ENCODE assay signal across 8 cellular contexts in the genomic region with DNA sequence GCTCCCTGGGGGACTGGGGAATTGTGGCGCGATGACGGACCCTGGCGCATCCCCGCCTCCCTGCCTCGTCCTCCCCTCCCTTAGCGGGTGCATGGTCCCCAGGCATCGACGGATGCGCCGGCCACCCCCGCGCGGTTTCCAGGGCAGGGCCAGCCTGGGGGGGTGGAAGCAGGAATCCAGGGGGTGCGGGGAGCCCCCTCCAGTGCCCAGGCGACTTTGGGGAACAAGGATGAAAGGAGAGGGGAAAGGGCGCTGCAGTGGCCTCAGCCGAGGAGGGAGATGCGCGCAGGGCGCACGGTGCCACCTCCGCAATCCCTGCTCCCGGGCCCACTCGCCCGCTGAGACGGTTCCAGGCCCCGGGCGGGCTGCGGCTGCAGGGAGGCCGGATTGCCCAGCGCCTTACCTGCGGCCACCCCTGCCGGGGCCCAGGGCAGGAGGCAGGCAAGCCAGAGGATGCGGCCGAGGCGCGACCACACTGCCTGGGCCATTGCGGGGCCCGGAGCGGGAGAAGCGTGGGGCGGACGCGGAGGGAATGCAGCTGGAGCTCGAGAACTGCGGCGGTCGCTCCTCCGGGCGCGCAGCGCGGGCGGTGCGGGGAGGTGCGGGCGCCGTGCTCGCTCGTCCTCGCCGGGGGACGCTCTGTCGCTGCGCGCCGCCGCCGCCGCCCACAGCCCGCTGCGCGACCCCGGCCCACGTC. TPM values are rescaled to one million over a fixed set of nuclear protein-coding genes. Genes with fewer than 3 reads are reported as not detected.
A peak's percentile ranks its signal among the peaks of the same experiment; 100 is the strongest.
DNase-seq lines count a peak whose midpoint lies in the region; ATAC-seq lines count a peak whose summit lies in the region.

A gene with protein sequence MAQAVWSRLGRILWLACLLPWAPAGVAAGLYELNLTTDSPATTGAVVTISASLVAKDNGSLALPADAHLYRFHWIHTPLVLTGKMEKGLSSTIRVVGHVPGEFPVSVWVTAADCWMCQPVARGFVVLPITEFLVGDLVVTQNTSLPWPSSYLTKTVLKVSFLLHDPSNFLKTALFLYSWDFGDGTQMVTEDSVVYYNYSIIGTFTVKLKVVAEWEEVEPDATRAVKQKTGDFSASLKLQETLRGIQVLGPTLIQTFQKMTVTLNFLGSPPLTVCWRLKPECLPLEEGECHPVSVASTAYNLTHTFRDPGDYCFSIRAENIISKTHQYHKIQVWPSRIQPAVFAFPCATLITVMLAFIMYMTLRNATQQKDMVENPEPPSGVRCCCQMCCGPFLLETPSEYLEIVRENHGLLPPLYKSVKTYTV (minus strand): TSS at position 641 of the 697 bp plus-strand sequence. CDS start 153 bp downstream, at position 488.

- no peaks in the 10 kb centered on the region for H3K36me3 Mint-ChIP-seq in activated CD4-positive, alpha-beta T cell treated with anti-CD3 and anti-CD28 coated beads, Interleukin-2, amount 10 ng/mL, durations not matched to agents 7 days and 5 days (ENCODE audit: low read depth)
- H3K36me3 Mint-ChIP-seq in activated T-helper 1 cell treated with anti-CD3 and anti-CD28 coated beads, Interleukin-12 subunit alpha, Interleukin-12 subunit beta, Interleukin-2, Interleukin-4 antibody, amounts not matched to agents 30 ng/mL and 10 ng/mL and 1 ng/mL, durations not matched to agents 14 hours and 24 hours and 36 hours (ENCODE audit: low read depth), result no peaks in the 10 kb centered on the region

- no peak within 1 kb of the TSS for H3K27ac Mint-ChIP-seq in activated CD4-positive, alpha-beta T cell treated with anti-CD3 and anti-CD28 coated beads, Interleukin-2, amount 10 ng/mL, durations not matched to agents 7 days and 5 days
- no peak within 1 kb of the TSS for H3K27ac Mint-ChIP-seq in activated T-helper 1 cell treated with anti-CD3 and anti-CD28 coated beads, Interleukin-12 subunit alpha, Interleukin-12 subunit beta, Interleukin-2, Interleukin-4 antibody, amounts not matched to agents 30 ng/mL and 10 ng/mL and 1 ng/mL, durations not matched to agents 14 hours and 24 hours and 36 hours
- no peak within 1 kb of the TSS for H3K27ac Mint-ChIP-seq in stimulated activated naive CD8-positive, alpha-beta T cell treated with anti-CD3 and anti-CD28 coated beads, Interleukin-15, amount 100 ng/mL, for 72 hours

- intact Hi-C loops in activated T-helper 1 cell treated with anti-CD3 and anti-CD28 coated beads, Interleukin-12 subunit alpha, Interleukin-12 subunit beta, Interleukin-2, Interleukin-4 antibody, amounts not matched to agents 30 ng/mL and 10 ng/mL and 1 ng/mL, durations not matched to agents 14 hours and 24 hours and 36 hours (cut with micrococcal nuclease), result loop anchor here (1.0 to 10.0 kb wide), 3 partner anchors 9 to 995 kb away; a partner anchor contains a TSS

- peak; percentile 41 for ATAC-seq in stimulated activated naive CD8-positive, alpha-beta T cell treated with anti-CD3 and anti-CD28 coated beads, Interleukin-15, amount 100 ng/mL, for 72 hours
- no peak for ATAC-seq in HG02610 (IDR thresholded peaks at IDR 0.05; ENCODE audit: unreplicated experiment)

- H3K27me3 Mint-ChIP-seq in activated CD4-positive, alpha-beta T cell treated with anti-CD3 and anti-CD28 coated beads, Interleukin-2, amount 10 ng/mL, durations not matched to agents 7 days and 5 days, result peaks cover 25% of the 10 kb centered on the region
- H3K27me3 Mint-ChIP-seq in activated T-helper 1 cell treated with anti-CD3 and anti-CD28 coated beads, Interleukin-12 subunit alpha, Interleukin-12 subunit beta, Interleukin-2, Interleukin-4 antibody, amounts not matched to agents 30 ng/mL and 10 ng/mL and 1 ng/mL, durations not matched to agents 14 hours and 24 hours and 36 hours (ENCODE audit: insufficient read depth), result peaks cover 34% of the 10 kb centered on the region
- H3K27me3 Mint-ChIP-seq in stimulated activated naive CD8-positive, alpha-beta T cell treated with anti-CD3 and anti-CD28 coated beads, Interleukin-15, amount 100 ng/mL, for 72 hours, result peaks cover 52% of the 10 kb centered on the region

- H3K9me3 Mint-ChIP-seq in activated CD4-positive, alpha-beta T cell treated with anti-CD3 and anti-CD28 coated beads, Interleukin-2, amount 10 ng/mL, durations not matched to agents 7 days and 5 days, result no peaks in the 10 kb centered on the region
- H3K9me3 Mint-ChIP-seq in activated T-helper 1 cell treated with anti-CD3 and anti-CD28 coated beads, Interleukin-12 subunit alpha, Interleukin-12 subunit beta, Interleukin-2, Interleukin-4 antibody, amounts not matched to agents 30 ng/mL and 10 ng/mL and 1 ng/mL, durations not matched to agents 14 hours and 24 hours and 36 hours, result no peaks in the 10 kb centered on the region
- H3K9me3 Mint-ChIP-seq in stimulated activated naive CD8-positive, alpha-beta T cell treated with anti-CD3 and anti-CD28 coated beads, Interleukin-15, amount 100 ng/mL, for 72 hours, result no peaks in the 10 kb centered on the region

- no peak for DNase-seq in activated CD4-positive, alpha-beta T cell treated with anti-CD3 and anti-CD28 coated beads, Interleukin-2, amount 10 ng/mL, durations not matched to agents 7 days and 5 days
- DNase-seq in activated CD4-positive, alpha-beta T cell treated with anti-CD3 and anti-CD28 coated beads for 48 hours, result no peak
- DNase-seq in activated T-helper 1 cell treated with anti-CD3 and anti-CD28 coated beads, Interleukin-12 subunit alpha, Interleukin-12 subunit beta, Interleukin-2, Interleukin-4 antibody, amounts not matched to agents 30 ng/mL and 10 ng/mL and 1 ng/mL, durations not matched to agents 14 hours and 24 hours and 36 hours (ENCODE audit: low spot score), result no peak
- no peak for DNase-seq in stimulated activated naive CD8-positive, alpha-beta T cell treated with anti-CD3 and anti-CD28 coated beads, Interleukin-15, amount 100 ng/mL, for 72 hours
- DNase-seq in NCI-H187 (lab: John Stamatoyannopoulos, UW) (no peak), NOMO-1 (lab: John Stamatoyannopoulos, UW; ENCODE audit: unreplicated experiment in 2 of 2) (no peak)

- H3K4me1 Mint-ChIP-seq in activated CD4-positive, alpha-beta T cell treated with anti-CD3 and anti-CD28 coated beads, Interleukin-2, amount 10 ng/mL, durations not matched to agents 7 days and 5 days, result peaks cover 5% of the 10 kb centered on the region
- H3K4me1 Mint-ChIP-seq in activated T-helper 1 cell treated with anti-CD3 and anti-CD28 coated beads, Interleukin-12 subunit alpha, Interleukin-12 subunit beta, Interleukin-2, Interleukin-4 antibody, amounts not matched to agents 30 ng/mL and 10 ng/mL and 1 ng/mL, durations not matched to agents 14 hours and 24 hours and 36 hours (ENCODE audit: low read depth), result no peaks in the 10 kb centered on the region
- peaks cover 16% of the 10 kb centered on the region for H3K4me1 Mint-ChIP-seq in stimulated activated naive CD8-positive, alpha-beta T cell treated with anti-CD3 and anti-CD28 coated beads, Interleukin-15, amount 100 ng/mL, for 72 hours

- POLR2A ChIA-PET in activated CD4-positive, alpha-beta T cell treated with anti-CD3 and anti-CD28 coated beads, Interleukin-2, amount 10 ng/mL, durations not matched to agents 7 days and 5 days (lab: Charles Lee), result no interaction called here

- peak within 1 kb of the TSS; percentile 69 for H3K4me3 Mint-ChIP-seq in activated CD4-positive, alpha-beta T cell treated with anti-CD3 and anti-CD28 coated beads, Interleukin-2, amount 10 ng/mL, durations not matched to agents 7 days and 5 days
- peak within 1 kb of the TSS; percentile 80 for H3K4me3 Mint-ChIP-seq in activated T-helper 1 cell treated with anti-CD3 and anti-CD28 coated beads, Interleukin-12 subunit alpha, Interleukin-12 subunit beta, Interleukin-2, Interleukin-4 antibody, amounts not matched to agents 30 ng/mL and 10 ng/mL and 1 ng/mL, durations not matched to agents 14 hours and 24 hours and 36 hours
- H3K4me3 Mint-ChIP-seq in stimulated activated naive CD8-positive, alpha-beta T cell treated with anti-CD3 and anti-CD28 coated beads, Interleukin-15, amount 100 ng/mL, for 72 hours, result peak within 1 kb of the TSS; percentile 78 to 81

- peak within 1 kb of the TSS; percentile 58 for H3K4me3 ChIP-seq in iPS-11a (ENCODE audit: low read depth, low read length)

- CTCF ChIA-PET in activated CD4-positive, alpha-beta T cell treated with anti-CD3 and anti-CD28 coated beads, Interleukin-2, amount 10 ng/mL, durations not matched to agents 7 days and 5 days (lab: Charles Lee), result interaction anchor here (2.3 kb wide), 1 partner anchor 8 kb away, joined by 8 read pairs; a partner anchor contains a TSS

RNA-seq across cellular contexts. Expression of the gene that starts here (rescaled TPM):
- total RNA-seq in activated CD4-positive, alpha-beta T cell treated with anti-CD3 and anti-CD28 coated beads, Interleukin-2, amount 10 ng/mL, durations not matched to agents 7 days and 5 days, result not detected
- 0.29 and 0.42 TPM in 2 replicates for total RNA-seq in activated T-helper 1 cell treated with anti-CD3 and anti-CD28 coated beads, Interleukin-12 subunit alpha, Interleukin-12 subunit beta, Interleukin-2, Interleukin-4 antibody, amounts not matched to agents 30 ng/mL and 10 ng/mL and 1 ng/mL, durations not matched to agents 14 hours and 24 hours and 36 hours
